ENCODE assay signal across 8 cellular contexts in genomic region chr6:10403385-10404106, GRCh38. TPM values are rescaled to one million over a fixed set of nuclear protein-coding genes. Genes with fewer than 3 reads are reported as not detected.
DNase-seq lines count a peak whose midpoint lies in the region; ATAC-seq and TF ChIP-seq lines count a peak whose summit lies in the region.

No MANE protein-coding gene starts in this region.

- peak overlapping the region; percentile 41 for H3K4me3 ChIP-seq in colonic mucosa

- peak overlapping the region; percentile 73 to 90 (median 82) for H3K4me3 Mint-ChIP-seq in naive B cell

- peaks cover 17% of the 10 kb centered on the region for H3K27me3 ChIP-seq in colonic mucosa

- intact Hi-C loops in colonic mucosa (cut with DNase I) = no loop called here

- no peak for ATAC-seq in naive B cell (ENCODE audit: low read depth in 2 of 2)

- no peak for TF ChIP-seq CTCF in colonic mucosa (IDR thresholded peaks at IDR 0.05)

- H3K9me3 Mint-ChIP-seq in naive B cell = peaks cover 5 to 75% (median 44%) of the 10 kb centered on the region in 7 donors

- H3K27ac ChIP-seq in colonic mucosa = no peak overlapping the region

- H3K36me3 ChIP-seq in colonic mucosa = no peaks in the 10 kb centered on the region

- H3K9me3 ChIP-seq in colonic mucosa = no peaks in the 10 kb centered on the region

- H3K9ac ChIP-seq in colonic mucosa (ENCODE audit: low read depth in 2 of 2, low read length in 2 of 2) = peak overlapping the region in 1 of 2 donors; percentile 26

- H3K4me1 ChIP-seq in colonic mucosa = no peaks in the 10 kb centered on the region

- DNase-seq in NCI-H82 (lab: John Stamatoyannopoulos, UW) (peak; percentile 26), NCI-H82 treated with DMSO at 0.1 percent for 48 hours (lab: John Stamatoyannopoulos, UW; ENCODE audit: unreplicated experiment) (no peak), HCEC 1CT (peak; percentile 54), M059J (ENCODE audit: low read depth) (peak; percentile 98), colonic mucosa (no peak), naive B cell (no peak), superior temporal gyrus (ENCODE audit: extremely low spot score) (no peak), SK-N-DZ (ENCODE audit: low spot score) (no peak)

- peak overlapping the region in 4 of 6 donors; percentile 26 to 89 (median 64) for H3K27ac Mint-ChIP-seq in naive B cell

- H3K36me3 Mint-ChIP-seq in naive B cell = peaks cover 4 to 24% of the 10 kb centered on the region in 2 donors

- peaks cover 9 to 11% (median 10%) of the 10 kb centered on the region in 3 donors for H3K4me1 Mint-ChIP-seq in naive B cell

- H3K27me3 Mint-ChIP-seq in naive B cell = peaks cover 68 to 84% (median 78%) of the 10 kb centered on the region in 3 donors

RNA-seq across cellular contexts. Expression of gene TFAP2A, which starts 11.3 kb away (rescaled TPM):
- 10.8 and 26.6 TPM in 2 replicates for total RNA-seq in M059J (2014; rRNA removed; shearing (Covaris generic))
- under 1 TPM; 0.27 to 0.99 TPM for total RNA-seq in colonic mucosa
- polyA plus RNA-seq in naive B cell (ENCODE audit: low read depth in 6 of 6) = not detected
- not detected in 2 replicates for polyA plus RNA-seq in SK-N-DZ (2014; cell fraction: cytosol; rRNA removed)
- not detected in 2 replicates for polyA plus RNA-seq in SK-N-DZ (2014; cell fraction: nucleus; rRNA removed)

Comparison
In these comparisons a context has a peak if more than half of its experiments do, and no peak if none do; other contexts are left out.
1. DNase-seq: peak in NCI-H82 (single experiment), HCEC 1CT (single experiment) and M059J (single experiment); none in NCI-H82 treated with DMSO at 0.1 percent for 48 hours (single experiment), colonic mucosa (single experiment), naive B cell (single experiment), superior temporal gyrus (single experiment) and SK-N-DZ (single experiment).